Comparison of ENCODE assay signal across 36 cellular contexts in the genomic region with DNA sequence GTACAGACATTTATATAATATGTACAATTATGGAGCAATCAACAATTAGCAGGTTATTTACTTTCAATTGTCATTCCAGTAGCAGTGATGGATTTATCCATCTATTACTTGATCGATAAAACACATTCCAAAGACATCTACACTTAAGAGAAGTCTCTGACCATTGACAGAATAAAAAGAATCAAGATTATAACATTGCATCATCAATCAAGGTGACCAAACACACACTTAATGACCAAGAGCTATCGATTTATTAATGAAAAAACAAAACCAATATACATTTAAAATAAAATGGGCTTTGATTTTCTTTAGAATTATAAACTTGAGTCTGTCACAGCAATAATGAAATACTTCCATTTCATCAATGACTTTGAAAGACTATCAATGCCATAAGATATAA.
"Had no signal": no experiment of that assay in that cellular context is flagged by ENCODE, and none has a peak within 500 bp of the region (broad histone marks: within the 10 kb centered on the region; RNA-seq: fewer than 3 reads in every experiment).

No MANE protein-coding gene starts in this region.

- H3K4me3 Mint-ChIP-seq: activated B cell treated with CpG ODN at 0.5 μM for 24 hours; activated CD4-positive, alpha-beta memory T cell treated with anti-CD3 and anti-CD28 coated beads for 36 hours; activated CD4-positive, alpha-beta T cell treated with anti-CD3 and anti-CD28 coated beads, Interleukin-2, amount 10 ng/mL, durations not matched to agents 24 days and 14 days; activated CD8-positive, alpha-beta T cell treated with anti-CD3 and anti-CD28 coated beads for 36 hours; activated naive CD4-positive, alpha-beta T cell treated with anti-CD3 and anti-CD28 coated beads, Interleukin-2, amount 10 ng/mL, durations not matched to agents 7 days and 5 days; activated naive CD4-positive, alpha-beta T cell treated with anti-CD3 and anti-CD28 coated beads, Interleukin-2, amount 50 U/mL, for 24 hours; activated naive CD8-positive, alpha-beta T cell; activated naive CD8-positive, alpha-beta T cell treated with anti-CD3 and anti-CD28 coated beads, Interleukin-2, amount 10 ng/mL, durations not matched to agents 7 days and 5 days; activated naive CD8-positive, alpha-beta T cell treated with anti-CD3 and anti-CD28 coated beads, Interleukin-2, amount 50 U/mL, for 24 hours; activated T-cell treated with anti-CD3 and anti-CD28 coated beads, Interleukin-2, amount 50 U/mL, for 4 hours; activated T-cell treated with anti-CD3 and anti-CD28 coated beads, Interleukin-2, amount 50 U/mL, for 72 hours; activated T-helper 1 cell treated with anti-CD3 and anti-CD28 coated beads, Interleukin-12 subunit alpha, Interleukin-12 subunit beta, Interleukin-2, Interleukin-4 antibody, amounts not matched to agents 30 ng/mL and 10 ng/mL and 1 ng/mL, durations not matched to agents 14 hours and 24 hours and 36 hours; activated T-helper 17 cell treated with anti-CD3 and anti-CD28 coated beads, Interleukin-2, amount 50 U/mL, for 72 hours; brain; central memory CD8-positive, alpha-beta T cell; T-helper 2 cell treated with Interferon-gamma antibody and Interleukin-4, amounts not matched to agents 5 μg/mL and 100 μg/mL, for 36 hours had no signal

- H3K9me3 Mint-ChIP-seq: activated B cell treated with CpG ODN at 0.5 μM for 24 hours; activated CD4-positive, alpha-beta memory T cell treated with anti-CD3 and anti-CD28 coated beads for 36 hours; activated CD4-positive, alpha-beta T cell treated with anti-CD3 and anti-CD28 coated beads, Interleukin-2, amount 10 ng/mL, durations not matched to agents 24 days and 14 days; activated CD8-positive, alpha-beta T cell treated with anti-CD3 and anti-CD28 coated beads for 36 hours; activated naive CD4-positive, alpha-beta T cell treated with anti-CD3 and anti-CD28 coated beads, Interleukin-2, amount 10 ng/mL, durations not matched to agents 7 days and 5 days; activated naive CD4-positive, alpha-beta T cell treated with anti-CD3 and anti-CD28 coated beads, Interleukin-2, amount 50 U/mL, for 24 hours; activated naive CD8-positive, alpha-beta T cell treated with anti-CD3 and anti-CD28 coated beads, Interleukin-2, amount 10 ng/mL, durations not matched to agents 7 days and 5 days; activated naive CD8-positive, alpha-beta T cell treated with anti-CD3 and anti-CD28 coated beads, Interleukin-2, amount 50 U/mL, for 24 hours; activated T-cell treated with anti-CD3 and anti-CD28 coated beads, Interleukin-2, amount 50 U/mL, for 4 hours; activated T-cell treated with anti-CD3 and anti-CD28 coated beads, Interleukin-2, amount 50 U/mL, for 72 hours; activated T-helper 1 cell treated with anti-CD3 and anti-CD28 coated beads, Interleukin-12 subunit alpha, Interleukin-12 subunit beta, Interleukin-2, Interleukin-4 antibody, amounts not matched to agents 30 ng/mL and 10 ng/mL and 1 ng/mL, durations not matched to agents 14 hours and 24 hours and 36 hours; activated T-helper 17 cell treated with anti-CD3 and anti-CD28 coated beads, Interleukin-2, amount 50 U/mL, for 72 hours; central memory CD8-positive, alpha-beta T cell; T-helper 2 cell treated with Interferon-gamma antibody and Interleukin-4, amounts not matched to agents 5 μg/mL and 100 μg/mL, for 36 hours had no signal

- ATAC-seq: activated CD8-positive, alpha-beta T cell treated with anti-CD3 and anti-CD28 coated beads for 36 hours; activated naive CD8-positive, alpha-beta T cell treated with anti-CD3 and anti-CD28 coated beads, Interleukin-2, amount 50 U/mL, for 24 hours; activated T-cell treated with anti-CD3 and anti-CD28 coated beads, Interleukin-2, amount 50 U/mL, for 4 hours; activated T-cell treated with anti-CD3 and anti-CD28 coated beads, Interleukin-2, amount 50 U/mL, for 72 hours; activated T-helper 17 cell treated with anti-CD3 and anti-CD28 coated beads, Interleukin-2, amount 50 U/mL, for 72 hours had no signal

- H3K4me3 ChIP-seq: ascending aorta, cardiac muscle cell had no signal

- H3K4me1 Mint-ChIP-seq: activated B cell treated with CpG ODN at 0.5 μM for 24 hours; activated CD4-positive, alpha-beta T cell treated with anti-CD3 and anti-CD28 coated beads, Interleukin-2, amount 10 ng/mL, durations not matched to agents 24 days and 14 days; activated naive CD4-positive, alpha-beta T cell treated with anti-CD3 and anti-CD28 coated beads, Interleukin-2, amount 10 ng/mL, durations not matched to agents 7 days and 5 days; activated naive CD4-positive, alpha-beta T cell treated with anti-CD3 and anti-CD28 coated beads, Interleukin-2, amount 50 U/mL, for 24 hours; activated naive CD8-positive, alpha-beta T cell treated with anti-CD3 and anti-CD28 coated beads, Interleukin-2, amount 10 ng/mL, durations not matched to agents 7 days and 5 days; activated naive CD8-positive, alpha-beta T cell treated with anti-CD3 and anti-CD28 coated beads, Interleukin-2, amount 50 U/mL, for 24 hours; activated T-helper 17 cell treated with anti-CD3 and anti-CD28 coated beads, Interleukin-2, amount 50 U/mL, for 72 hours; central memory CD8-positive, alpha-beta T cell had no signal

- H3K27ac ChIP-seq: ascending aorta, cardiac muscle cell, VCaP had no signal

- H3K4me1 ChIP-seq: ascending aorta had no signal

- H3K27ac Mint-ChIP-seq: activated B cell treated with CpG ODN at 0.5 μM for 24 hours; activated CD4-positive, alpha-beta memory T cell treated with anti-CD3 and anti-CD28 coated beads for 36 hours; activated CD4-positive, alpha-beta T cell treated with anti-CD3 and anti-CD28 coated beads, Interleukin-2, amount 10 ng/mL, durations not matched to agents 24 days and 14 days; activated CD8-positive, alpha-beta T cell treated with anti-CD3 and anti-CD28 coated beads for 36 hours; activated naive CD4-positive, alpha-beta T cell treated with anti-CD3 and anti-CD28 coated beads, Interleukin-2, amount 10 ng/mL, durations not matched to agents 7 days and 5 days; activated naive CD4-positive, alpha-beta T cell treated with anti-CD3 and anti-CD28 coated beads, Interleukin-2, amount 50 U/mL, for 24 hours; activated naive CD8-positive, alpha-beta T cell; activated naive CD8-positive, alpha-beta T cell treated with anti-CD3 and anti-CD28 coated beads, Interleukin-2, amount 10 ng/mL, durations not matched to agents 7 days and 5 days; activated naive CD8-positive, alpha-beta T cell treated with anti-CD3 and anti-CD28 coated beads, Interleukin-2, amount 50 U/mL, for 24 hours; activated T-cell treated with anti-CD3 and anti-CD28 coated beads, Interleukin-2, amount 50 U/mL, for 72 hours; activated T-helper 1 cell treated with anti-CD3 and anti-CD28 coated beads, Interleukin-12 subunit alpha, Interleukin-12 subunit beta, Interleukin-2, Interleukin-4 antibody, amounts not matched to agents 30 ng/mL and 10 ng/mL and 1 ng/mL, durations not matched to agents 14 hours and 24 hours and 36 hours; activated T-helper 17 cell treated with anti-CD3 and anti-CD28 coated beads, Interleukin-2, amount 50 U/mL, for 72 hours; brain; T-helper 2 cell treated with Interferon-gamma antibody and Interleukin-4, amounts not matched to agents 5 μg/mL and 100 μg/mL, for 36 hours had no signal

- H3K36me3 ChIP-seq: ascending aorta, cardiac muscle cell had no signal

- H3K36me3 Mint-ChIP-seq: activated CD4-positive, alpha-beta memory T cell treated with anti-CD3 and anti-CD28 coated beads for 36 hours; activated naive CD4-positive, alpha-beta T cell treated with anti-CD3 and anti-CD28 coated beads, Interleukin-2, amount 10 ng/mL, durations not matched to agents 7 days and 5 days; activated naive CD4-positive, alpha-beta T cell treated with anti-CD3 and anti-CD28 coated beads, Interleukin-2, amount 50 U/mL, for 24 hours; activated naive CD8-positive, alpha-beta T cell; activated naive CD8-positive, alpha-beta T cell treated with anti-CD3 and anti-CD28 coated beads, Interleukin-2, amount 10 ng/mL, durations not matched to agents 7 days and 5 days; brain had no signal

- H3K27me3 ChIP-seq: ascending aorta, cardiac muscle cell had no signal

- FAIRE-seq: bronchial epithelial cell had no signal

- DNase-seq: activated B cell treated with CpG ODN at 0.5 μM for 24 hours; activated CD4-positive, alpha-beta memory T cell treated with anti-CD3 and anti-CD28 coated beads for 36 hours; activated CD4-positive, alpha-beta T cell treated with anti-CD3 and anti-CD28 coated beads for 4 hours; activated CD4-positive, alpha-beta T cell treated with anti-CD3 and anti-CD28 coated beads, Interleukin-2, amount 10 ng/mL, durations not matched to agents 24 days and 14 days; activated CD4-positive, alpha-beta T cell treated with anti-CD3 and anti-CD28 coated beads, Interleukin-2, amount 50 U/mL, for 1 hour; activated CD4-positive, alpha-beta T cell treated with anti-CD3 and anti-CD28 coated beads, Interleukin-2, amount 50 U/mL, for 4 hours; activated CD4-positive, CD25-positive, alpha-beta regulatory T cell treated with anti-CD3 and anti-CD28 coated beads, Interleukin-2, amount 50 U/mL, for 72 hours; activated CD8-positive, alpha-beta memory T cell treated with anti-CD3 and anti-CD28 coated beads, Interleukin-2, amount 50 U/mL, for 4 hours; activated CD8-positive, alpha-beta T cell treated with anti-CD3 and anti-CD28 coated beads for 36 hours; activated effector memory CD4-positive, alpha-beta T cell treated with anti-CD3 and anti-CD28 coated beads, Interleukin-2, amount 50 U/mL, for 16 hours; activated gamma-delta T cell treated with Interleukin-2 at 50 U/mL for 16 hours; activated naive CD4-positive, alpha-beta T cell; activated naive CD4-positive, alpha-beta T cell treated with anti-CD3 and anti-CD28 coated beads, Interleukin-2, amount 10 ng/mL, durations not matched to agents 7 days and 5 days; activated naive CD8-positive, alpha-beta T cell treated with anti-CD3 and anti-CD28 coated beads, Interleukin-2, amount 10 ng/mL, durations not matched to agents 7 days and 5 days; activated naive CD8-positive, alpha-beta T cell treated with anti-CD3 and anti-CD28 coated beads, Interleukin-2, amount 50 U/mL, for 24 hours; activated T-cell treated with anti-CD3 and anti-CD28 coated beads for 4 hours; activated T-cell treated with anti-CD3 and anti-CD28 coated beads, Interleukin-2, amount 50 U/mL, for 1 hour; activated T-cell treated with anti-CD3 and anti-CD28 coated beads, Interleukin-2, amount 50 U/mL, for 4 hours; activated T-cell treated with anti-CD3 and anti-CD28 coated beads, Interleukin-2, amount 50 U/mL, for 72 hours; amygdala; anterior cingulate cortex; caudate nucleus; cerebellar nuclear complex; T-helper 2 cell; T-helper 9 cell had no signal

- H3K9me3 ChIP-seq: ascending aorta had no signal
